ENCODE assay signal across 28 cellular contexts in genomic region chr12:124232654-124232987, GRCh38.
DNase-seq lines count a peak whose midpoint lies in the region; ATAC-seq, FAIRE-seq and TF ChIP-seq lines count a peak whose summit lies in the region.
"Had no signal": no experiment of that assay in that cellular context is flagged by ENCODE, and none has a peak within 500 bp of the region (broad histone marks: within the 10 kb centered on the region; RNA-seq: fewer than 3 reads in every experiment).

No MANE protein-coding gene starts in this region.

- no peak for FAIRE-seq in endothelial cell of umbilical vein (lab: Jason Lieb, UNC)
- FAIRE-seq: GM12891 had no signal

- H4K20me1 ChIP-seq in endothelial cell of umbilical vein (replicated peaks; ENCODE audit: control insufficient read depth, extremely low read depth, insufficient read depth, low read length) (no peaks in the 10 kb centered on the region), neural progenitor cell (ENCODE audit: low read depth) (no peaks in the 10 kb centered on the region)

- peaks cover 48% of the 10 kb centered on the region for H3K4me1 ChIP-seq in endothelial cell of umbilical vein (ENCODE audit: control insufficient read depth, extremely low read depth, insufficient read depth, low read length)
- H3K4me1 ChIP-seq in neural progenitor cell: peaks cover 23% of the 10 kb centered on the region
- H3K4me1 ChIP-seq: testis had no signal

- H3K27me3 ChIP-seq in endothelial cell of umbilical vein (ENCODE audit: control insufficient read depth in 2 of 2, insufficient read depth in 2 of 2, low read length in 2 of 2) (no peaks in the 10 kb centered on the region), neural progenitor cell (no peaks in the 10 kb centered on the region)
- H3K27me3 ChIP-seq: dorsolateral prefrontal cortex, testis had no signal

- DNase-seq in NCI-H510A treated with DMSO at 0.1 percent for 48 hours (lab: John Stamatoyannopoulos, UW) (peak; percentile 23), NCI-H510A (lab: John Stamatoyannopoulos, UW) (no peak), endothelial cell of umbilical vein (ENCODE audit: low read depth, low spot score) (no peak), neural progenitor cell (ENCODE audit: low spot score) (peak; percentile 57), retina (no peak)
- no peak for DNase-seq in stimulated activated CD4-positive, alpha-beta T cell treated with anti-CD3 and anti-CD28 coated beads, Interleukin-15, amount 100 ng/mL, for 24 hours
- DNase-seq in activated CD8-positive, alpha-beta memory T cell treated with anti-CD3 and anti-CD28 coated beads, Interleukin-2, amount 50 U/mL, for 4 hours: no peak
- DNase-seq: 8988T; activated CD4-positive, alpha-beta T cell treated with anti-CD3 and anti-CD28 coated beads for 4 hours; activated naive CD4-positive, alpha-beta T cell treated with anti-CD3 and anti-CD28 coated beads for 36 hours; activated T-cell treated with anti-CD3 and anti-CD28 coated beads, Interleukin-2, amount 50 U/mL, for 72 hours; AML-193; amygdala; DND-41; dorsolateral prefrontal cortex; erythroblast; foreskin melanocyte; hippocampal formation; KG1; naive thymus-derived CD4-positive, alpha-beta T cell; NCI-H1694 treated with DMSO at 0.1 percent for 48 hours; OCI-M1; Right ventricle myocardium superior; testis had no signal

- H3K27ac ChIP-seq in endothelial cell of umbilical vein (ENCODE audit: insufficient read depth, low read depth, low read length) (peak overlapping the region; percentile 99), neural progenitor cell (peak overlapping the region; percentile 70)
- H3K27ac ChIP-seq: dorsolateral prefrontal cortex, testis had no signal

- no peak for ATAC-seq in GM19463 (IDR thresholded peaks at IDR 0.05; ENCODE audit: unreplicated experiment)
- ATAC-seq: activated T-cell treated with anti-CD3 and anti-CD28 coated beads, Interleukin-2, amount 50 U/mL, for 72 hours; naive thymus-derived CD4-positive, alpha-beta T cell; stimulated activated effector memory CD8-positive, alpha-beta T cell treated with anti-CD3 and anti-CD28 coated beads, Interleukin-12 subunit alpha, Interleukin-12 subunit beta, amount 100 ng/mL, for 72 hours had no signal

- H3K27ac Mint-ChIP-seq in neural progenitor cell: no peak overlapping the region
- H3K27ac Mint-ChIP-seq: activated naive CD4-positive, alpha-beta T cell treated with anti-CD3 and anti-CD28 coated beads for 36 hours; activated T-cell treated with anti-CD3 and anti-CD28 coated beads, Interleukin-2, amount 50 U/mL, for 72 hours; naive thymus-derived CD4-positive, alpha-beta T cell; stimulated activated effector memory CD8-positive, alpha-beta T cell treated with anti-CD3 and anti-CD28 coated beads, Interleukin-12 subunit alpha, Interleukin-12 subunit beta, amount 100 ng/mL, for 72 hours had no signal

- H3K9me3 ChIP-seq in endothelial cell of umbilical vein (replicated peaks; ENCODE audit: control insufficient read depth, insufficient read depth, low read length): no peaks in the 10 kb centered on the region
- peaks cover 7% of the 10 kb centered on the region for H3K9me3 ChIP-seq in neural progenitor cell (ENCODE audit: low read depth)
- H3K9me3 ChIP-seq: testis had no signal

- peaks cover 25% of the 10 kb centered on the region for H3K9me3 Mint-ChIP-seq in neural progenitor cell

- intact Hi-C loops in endothelial cell of umbilical vein (cut with micrococcal nuclease): no loop called here

- no peak overlapping the region for H3K9ac ChIP-seq in endothelial cell of umbilical vein (replicated peaks; ENCODE audit: extremely low read depth, insufficient read depth, low read length)
- no peak overlapping the region for H3K9ac ChIP-seq in neural progenitor cell

- peak overlapping the region; percentile 15 for H2AFZ ChIP-seq in endothelial cell of umbilical vein (ENCODE audit: low read depth, low read length)
- H2AFZ ChIP-seq in neural progenitor cell (replicated peaks): no peak overlapping the region

- no peak for TF ChIP-seq POLR2A in endothelial cell of umbilical vein (IDR thresholded peaks at IDR 0.05; ENCODE audit: low read depth, low read length)

- TF ChIP-seq CTCF in endothelial cell of umbilical vein (IDR thresholded peaks at IDR 0.05; ENCODE audit: extremely low read depth in 1 of 2, insufficient read depth in 1 of 2, low read depth in 1 of 2, low read length in 2 of 2) (no peak), neural progenitor cell (IDR thresholded peaks at IDR 0.05) (peak; percentile 3)

- H3K4me2 ChIP-seq in endothelial cell of umbilical vein (ENCODE audit: insufficient read depth, low read length) (no peak overlapping the region), neural progenitor cell (peak overlapping the region; percentile 51)

- H3K36me3 Mint-ChIP-seq in neural progenitor cell: peaks cover 3% of the 10 kb centered on the region
- H3K36me3 Mint-ChIP-seq: stimulated activated effector memory CD8-positive, alpha-beta T cell treated with anti-CD3 and anti-CD28 coated beads, Interleukin-12 subunit alpha, Interleukin-12 subunit beta, amount 100 ng/mL, for 72 hours had no signal

- dilution Hi-C loops in endothelial cell of umbilical vein (cut with MboI; ENCODE audit: extremely low pct_ligation_motif_present, low sequenced_read_pairs): no loop called here

- no TSS peak for BruUV-seq in endothelial cell of umbilical vein (replicated peaks; lab: Mats Ljungman, UMichigan)

- no peak overlapping the region for H3K4me3 Mint-ChIP-seq in neural progenitor cell
- H3K4me3 Mint-ChIP-seq: activated naive CD4-positive, alpha-beta T cell treated with anti-CD3 and anti-CD28 coated beads for 36 hours; activated T-cell treated with anti-CD3 and anti-CD28 coated beads, Interleukin-2, amount 50 U/mL, for 72 hours; naive thymus-derived CD4-positive, alpha-beta T cell; stimulated activated effector memory CD8-positive, alpha-beta T cell treated with anti-CD3 and anti-CD28 coated beads, Interleukin-12 subunit alpha, Interleukin-12 subunit beta, amount 100 ng/mL, for 72 hours had no signal

- POLR2A ChIA-PET in endothelial cell of umbilical vein (lab: Charles Lee): no interaction called here

- no peaks in the 10 kb centered on the region for H3K79me2 ChIP-seq in endothelial cell of umbilical vein (ENCODE audit: control insufficient read depth, insufficient read depth, low read length)
- no peaks in the 10 kb centered on the region for H3K79me2 ChIP-seq in neural progenitor cell (ENCODE audit: low read depth)

- H3F3A ChIP-seq in neural progenitor cell (ENCODE audit: low read depth): peaks cover 13% of the 10 kb centered on the region

- H3K4me3 ChIP-seq in endothelial cell of umbilical vein (replicated peaks in 1 of 3; ENCODE audit: insufficient read depth in 1 of 3, low read depth in 1 of 3, low read length in 3 of 3): no peak overlapping the region
- no peak overlapping the region for H3K4me3 ChIP-seq in neural progenitor cell
- H3K4me3 ChIP-seq: dorsolateral prefrontal cortex, lung, testis had no signal

- no peaks in the 10 kb centered on the region for H3K9me1 ChIP-seq in endothelial cell of umbilical vein (replicated peaks; ENCODE audit: control insufficient read depth, extremely low read depth, insufficient read depth, low read length)

- CTCF ChIA-PET in endothelial cell of umbilical vein (lab: Charles Lee): no interaction called here

- H3K36me3 ChIP-seq in endothelial cell of umbilical vein (ENCODE audit: control insufficient read depth in 2 of 2, extremely low read depth in 1 of 2, insufficient read depth in 2 of 2, low read length in 2 of 2) (no peaks in the 10 kb centered on the region), neural progenitor cell (no peaks in the 10 kb centered on the region)

- H3K4me1 Mint-ChIP-seq in neural progenitor cell: no peaks in the 10 kb centered on the region
- H3K4me1 Mint-ChIP-seq: naive thymus-derived CD4-positive, alpha-beta T cell; stimulated activated effector memory CD8-positive, alpha-beta T cell treated with anti-CD3 and anti-CD28 coated beads, Interleukin-12 subunit alpha, Interleukin-12 subunit beta, amount 100 ng/mL, for 72 hours had no signal

- H3K27me3 Mint-ChIP-seq in neural progenitor cell (ENCODE audit: insufficient read depth, low read depth): peaks cover 12% of the 10 kb centered on the region

TF ChIP-seq in endothelial cell of umbilical vein, 7 proteins besides CTCF, POLR2A, EP300 and RAD21:
- TF ChIP-seq MYC (IDR thresholded peaks at IDR 0.05; ENCODE audit: low read depth, low read length): no peak
- TF ChIP-seq EZH2 (IDR thresholded peaks at IDR 0.05; ENCODE audit: borderline replicate concordance, low read depth, low read length, severe bottlenecking): no peak
- TF ChIP-seq MAX (IDR thresholded peaks at IDR 0.05; ENCODE audit: insufficient read depth, insufficient read length): no peak
- TF ChIP-seq FOS (IDR thresholded peaks at IDR 0.05; ENCODE audit: borderline replicate concordance, insufficient read depth, low read length): no peak
- no peak for TF ChIP-seq POLR2AphosphoS5 (IDR thresholded peaks at IDR 0.05; ENCODE audit: insufficient read depth, low read depth, low read length)
- no peak for TF ChIP-seq JUN (IDR thresholded peaks at IDR 0.05; ENCODE audit: borderline replicate concordance, insufficient read depth, insufficient read length, low read depth)
- no peak for TF ChIP-seq GATA2 (IDR thresholded peaks at IDR 0.05; ENCODE audit: insufficient read depth, insufficient read length, low read depth, low read length)

Comparison
In these comparisons a context has a peak if more than half of its experiments do, and no peak if none do; other contexts are left out.
1. DNase-seq: peak in NCI-H510A treated with DMSO at 0.1 percent for 48 hours (single experiment) and neural progenitor cell (single experiment); none in NCI-H510A (single experiment), endothelial cell of umbilical vein (single experiment), retina (single experiment), stimulated activated CD4-positive, alpha-beta T cell treated with anti-CD3 and anti-CD28 coated beads, Interleukin-15, amount 100 ng/mL, for 24 hours (single experiment) and activated CD8-positive, alpha-beta memory T cell treated with anti-CD3 and anti-CD28 coated beads, Interleukin-2, amount 50 U/mL, for 4 hours (single experiment).